Comparison of ENCODE assay signal across 25 cellular contexts in the genomic region with DNA sequence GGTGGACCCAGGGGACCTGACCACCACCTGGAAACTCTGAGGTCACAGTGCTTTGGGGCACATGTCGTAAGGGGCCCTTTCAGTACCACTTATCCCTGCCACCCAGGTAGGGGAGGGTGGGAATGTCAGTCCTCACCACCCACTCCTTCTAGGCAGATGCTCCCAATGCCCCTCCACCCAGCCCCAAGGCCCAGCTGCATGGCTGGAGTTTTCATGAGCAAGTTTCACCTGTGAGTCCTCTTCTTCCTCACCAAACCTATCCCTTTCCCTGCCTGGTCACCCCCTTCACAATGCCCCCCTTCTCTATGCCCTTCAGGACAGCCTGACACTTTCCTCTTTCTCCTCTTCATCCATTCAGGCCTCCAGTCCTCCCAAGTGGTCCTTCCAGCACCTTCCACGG. TPM values are rescaled to one million over a fixed set of nuclear protein-coding genes. Genes with fewer than 3 reads are reported as not detected.
DNase-seq lines count a peak whose midpoint lies in the region; ATAC-seq and TF ChIP-seq lines count a peak whose summit lies in the region.
"Had no signal": no experiment of that assay in that cellular context is flagged by ENCODE, and none has a peak within 500 bp of the region (broad histone marks: within the 10 kb centered on the region; RNA-seq: fewer than 3 reads in every experiment).

No MANE protein-coding gene starts in this region.

- H2AFZ ChIP-seq in PC-3 (ENCODE audit: low read length): no peak overlapping the region

- H3K36me3 Mint-ChIP-seq in Caco-2 (ENCODE audit: insufficient read depth, unreplicated experiment) (peaks cover 52% of the 10 kb centered on the region), osteocyte (ENCODE audit: unreplicated experiment) (no peaks in the 10 kb centered on the region)
- H3K36me3 Mint-ChIP-seq: activated CD8-positive, alpha-beta memory T cell treated with anti-CD3 and anti-CD28 coated beads, Interleukin-2, amount 10 ng/mL, durations not matched to agents 7 days and 5 days; activated naive CD4-positive, alpha-beta T cell treated with anti-CD3 and anti-CD28 coated beads, Interleukin-2, amount 10 ng/mL, durations not matched to agents 7 days and 5 days; memory B cell; stimulated activated effector memory CD8-positive, alpha-beta T cell treated with anti-CD3 and anti-CD28 coated beads, Interleukin-12 subunit alpha, Interleukin-12 subunit beta, amount 100 ng/mL, for 72 hours had no signal

- POLR2A ChIA-PET in Caco-2 (lab: Charles Lee) (no interaction called here), PC-3 (lab: Charles Lee; ENCODE audit: unreplicated experiment) (no interaction called here), A673 (lab: Charles Lee; ENCODE audit: low non-redundant PET) (no interaction called here)

- no peak overlapping the region for H3K4me3 ChIP-seq in Caco-2 (ENCODE audit: low read depth, low read length)
- peak overlapping the region; percentile 13; the same call in 1 of the 2 replicates for H3K4me3 ChIP-seq in PC-3 (ENCODE audit: low read length)
- no peak overlapping the region for H3K4me3 ChIP-seq in esophagus (ENCODE audit: low read depth in 1 of 2, low read length in 2 of 2)
- no peak overlapping the region for H3K4me3 ChIP-seq in A673 (ENCODE audit: low read depth, low read length, poor library complexity, severe bottlenecking)
- H3K4me3 ChIP-seq: BLaER1 treated with 17β-estradiol and CSF1 and Interleukin-3, amounts not matched to agents 10 nM and 100 nM; SK-N-MC; smooth muscle cell had no signal

- peaks cover 5% of the 10 kb centered on the region for H3K36me3 ChIP-seq in Caco-2 (ENCODE audit: control insufficient read depth, insufficient read depth, low read length)
- H3K36me3 ChIP-seq in PC-3 (ENCODE audit: low read depth, low read length): peaks cover 3% of the 10 kb centered on the region; the same call in 1 of the 2 replicates
- no peaks in the 10 kb centered on the region for H3K36me3 ChIP-seq in esophagus (ENCODE audit: control insufficient read depth in 2 of 2, insufficient read depth in 2 of 2, low read length in 1 of 2)
- no peaks in the 10 kb centered on the region for H3K36me3 ChIP-seq in A673 (ENCODE audit: insufficient read depth, low read length, poor library complexity, severe bottlenecking)
- H3K36me3 ChIP-seq: BLaER1 treated with 17β-estradiol and CSF1 and Interleukin-3, amounts not matched to agents 10 nM and 100 nM had no signal

- H3K4me3 Mint-ChIP-seq in Caco-2 (ENCODE audit: unreplicated experiment) (peak overlapping the region; percentile 8), osteocyte (ENCODE audit: unreplicated experiment) (no peak overlapping the region)
- H3K4me3 Mint-ChIP-seq: activated CD8-positive, alpha-beta memory T cell treated with anti-CD3 and anti-CD28 coated beads, Interleukin-2, amount 10 ng/mL, durations not matched to agents 7 days and 5 days; activated naive CD4-positive, alpha-beta T cell treated with anti-CD3 and anti-CD28 coated beads, Interleukin-2, amount 10 ng/mL, durations not matched to agents 7 days and 5 days; activated T-helper 1 cell treated with anti-CD3 and anti-CD28 coated beads, Interleukin-12 subunit alpha, Interleukin-12 subunit beta, Interleukin-2, Interleukin-4 antibody, amounts not matched to agents 30 ng/mL and 10 ng/mL and 1 ng/mL, durations not matched to agents 14 hours and 24 hours and 36 hours; memory B cell; naive B cell; stimulated activated effector memory CD8-positive, alpha-beta T cell treated with anti-CD3 and anti-CD28 coated beads, Interleukin-12 subunit alpha, Interleukin-12 subunit beta, amount 100 ng/mL, for 72 hours; T-helper 17 cell had no signal

- ATAC-seq in PC-3 (no peak), HG03196 (IDR thresholded peaks at IDR 0.05; ENCODE audit: unreplicated experiment) (no peak)
- ATAC-seq: activated CD8-positive, alpha-beta memory T cell treated with anti-CD3 and anti-CD28 coated beads, Interleukin-2, amount 10 ng/mL, durations not matched to agents 7 days and 5 days; stimulated activated effector memory CD8-positive, alpha-beta T cell treated with anti-CD3 and anti-CD28 coated beads, Interleukin-12 subunit alpha, Interleukin-12 subunit beta, amount 100 ng/mL, for 72 hours; T-helper 17 cell had no signal

- peak overlapping the region; percentile 24; the same call in 1 of the 2 replicates for H3K9ac ChIP-seq in PC-3 (ENCODE audit: low read length)
- H3K9ac ChIP-seq: BLaER1 treated with 17β-estradiol and CSF1 and Interleukin-3, amounts not matched to agents 10 nM and 100 nM had no signal

- peak overlapping the region; percentile 77 for H3K27ac Mint-ChIP-seq in Caco-2 (ENCODE audit: unreplicated experiment)
- peak overlapping the region; percentile 64 for H3K27ac Mint-ChIP-seq in osteocyte (ENCODE audit: unreplicated experiment)
- H3K27ac Mint-ChIP-seq: activated CD8-positive, alpha-beta memory T cell treated with anti-CD3 and anti-CD28 coated beads, Interleukin-2, amount 10 ng/mL, durations not matched to agents 7 days and 5 days; activated naive CD4-positive, alpha-beta T cell treated with anti-CD3 and anti-CD28 coated beads, Interleukin-2, amount 10 ng/mL, durations not matched to agents 7 days and 5 days; activated T-helper 1 cell treated with anti-CD3 and anti-CD28 coated beads, Interleukin-12 subunit alpha, Interleukin-12 subunit beta, Interleukin-2, Interleukin-4 antibody, amounts not matched to agents 30 ng/mL and 10 ng/mL and 1 ng/mL, durations not matched to agents 14 hours and 24 hours and 36 hours; memory B cell; naive B cell; stimulated activated effector memory CD8-positive, alpha-beta T cell treated with anti-CD3 and anti-CD28 coated beads, Interleukin-12 subunit alpha, Interleukin-12 subunit beta, amount 100 ng/mL, for 72 hours; T-helper 17 cell had no signal

- intact Hi-C loops in Caco-2 (cut with micrococcal nuclease; ENCODE audit: unreplicated experiment): no loop called here
- intact Hi-C loops in PC-3 (cut with micrococcal nuclease): no loop called here
- intact Hi-C loops in A673 (cut with micrococcal nuclease; ENCODE audit: unreplicated experiment): no loop called here

- H3K27ac ChIP-seq in PC-3 (ENCODE audit: low read length) (peak overlapping the region; percentile 81), esophagus (ENCODE audit: low read depth in 2 of 2, low read length in 1 of 2) (peak overlapping the region; percentile 0 to 2), A673 (ENCODE audit: low read depth, low read length, poor library complexity, severe bottlenecking) (no peak overlapping the region)
- H3K27ac ChIP-seq: BLaER1 treated with 17β-estradiol and CSF1 and Interleukin-3, amounts not matched to agents 10 nM and 100 nM; RWPE1; SK-N-MC had no signal

- peaks cover 82% of the 10 kb centered on the region for H3K79me2 ChIP-seq in PC-3 (ENCODE audit: low read length)

- peak overlapping the region; percentile 66 for H3K4me2 ChIP-seq in PC-3 (ENCODE audit: low read length)
- H3K4me2 ChIP-seq: BLaER1 treated with 17β-estradiol and CSF1 and Interleukin-3, amounts not matched to agents 10 nM and 100 nM; smooth muscle cell had no signal

- BruUV-seq in Caco-2 (replicated peaks; lab: Mats Ljungman, UMichigan) (no TSS peak), PC-3 (replicated peaks; lab: Mats Ljungman, UMichigan) (no TSS peak), A673 (replicated peaks; lab: Mats Ljungman, UMichigan) (no TSS peak)

- peaks cover 42% of the 10 kb centered on the region for H3K4me1 Mint-ChIP-seq in Caco-2 (ENCODE audit: low read depth, unreplicated experiment)
- H3K4me1 Mint-ChIP-seq in osteocyte (ENCODE audit: unreplicated experiment): peaks cover 12% of the 10 kb centered on the region
- H3K4me1 Mint-ChIP-seq: activated CD8-positive, alpha-beta memory T cell treated with anti-CD3 and anti-CD28 coated beads, Interleukin-2, amount 10 ng/mL, durations not matched to agents 7 days and 5 days; activated naive CD4-positive, alpha-beta T cell treated with anti-CD3 and anti-CD28 coated beads, Interleukin-2, amount 10 ng/mL, durations not matched to agents 7 days and 5 days; memory B cell; naive B cell; stimulated activated effector memory CD8-positive, alpha-beta T cell treated with anti-CD3 and anti-CD28 coated beads, Interleukin-12 subunit alpha, Interleukin-12 subunit beta, amount 100 ng/mL, for 72 hours had no signal

- TF ChIP-seq CTCF in Caco-2 (IDR thresholded peaks at IDR 0.05; ENCODE audit: insufficient read depth in 1 of 2, low read depth in 1 of 2, low read length in 1 of 2, severe bottlenecking in 1 of 2, unreplicated experiment in 1 of 2): no peak
- TF ChIP-seq CTCF in PC-3 (conservative IDR thresholded peaks at IDR 0.05; ENCODE audit: low read depth, low read length): no peak
- no peak for TF ChIP-seq CTCF in osteocyte (IDR thresholded peaks at IDR 0.05)
- no peak for TF ChIP-seq CTCF in A673 (conservative IDR thresholded peaks at IDR 0.05; ENCODE audit: low read depth, low read length)

- 43 to 61% methylated on average over 2 of the region's 2 CpGs for whole genome bisulfite sequencing in esophagus, 2 donors

- H4K20me1 ChIP-seq in PC-3 (ENCODE audit: low read length): no peaks in the 10 kb centered on the region
- H4K20me1 ChIP-seq: BLaER1 treated with 17β-estradiol and CSF1 and Interleukin-3, amounts not matched to agents 10 nM and 100 nM had no signal

- H3K27me3 ChIP-seq in Caco-2 (replicated peaks; ENCODE audit: control insufficient read depth, insufficient read depth, low read length) (no peaks in the 10 kb centered on the region), PC-3 (ENCODE audit: low read length) (no peaks in the 10 kb centered on the region), esophagus (ENCODE audit: control insufficient read depth in 1 of 2, insufficient read depth in 2 of 2, low read length in 2 of 2) (no peaks in the 10 kb centered on the region), A673 (replicated peaks; ENCODE audit: insufficient read depth, low read depth, low read length, poor library complexity) (peaks cover 3% of the 10 kb centered on the region)
- H3K27me3 ChIP-seq: BLaER1 treated with 17β-estradiol and CSF1 and Interleukin-3, amounts not matched to agents 10 nM and 100 nM had no signal

- no peak for DNase-seq in Caco-2
- DNase-seq in PC-3: no peak
- no peak for DNase-seq in osteocyte (ENCODE audit: extremely low spot score, unreplicated experiment)
- no peak for DNase-seq in middle frontal gyrus (ENCODE audit: extremely low spot score, low spot score)
- DNase-seq in NCI-H510A (lab: John Stamatoyannopoulos, UW): no peak
- DNase-seq in A673 (ENCODE audit: low spot score): no peak
- DNase-seq: activated CD4-positive, alpha-beta T cell treated with anti-CD3 and anti-CD28 coated beads for 48 hours; activated CD8-positive, alpha-beta memory T cell treated with anti-CD3 and anti-CD28 coated beads, Interleukin-2, amount 10 ng/mL, durations not matched to agents 7 days and 5 days; activated naive CD4-positive, alpha-beta T cell treated with anti-CD3 and anti-CD28 coated beads, Interleukin-2, amount 10 ng/mL, durations not matched to agents 7 days and 5 days; caudate nucleus; KBM-7; left colon; naive B cell; NCI-H1694 treated with DMSO at 0.1 percent for 48 hours; NCI-H526 treated with DMSO at 0.1 percent for 48 hours; T-helper 17 cell had no signal

- H3K9me3 ChIP-seq in Caco-2: peaks cover 11% of the 10 kb centered on the region; the same call in 1 of the 2 replicates
- H3K9me3 ChIP-seq in PC-3 (ENCODE audit: low read length): no peaks in the 10 kb centered on the region; the same call in 1 of the 2 replicates
- no peaks in the 10 kb centered on the region for H3K9me3 ChIP-seq in esophagus (ENCODE audit: control insufficient read depth in 2 of 2, insufficient read depth in 1 of 2, low read depth in 1 of 2, low read length in 1 of 2)
- no peaks in the 10 kb centered on the region for H3K9me3 ChIP-seq in A673 (ENCODE audit: low read depth, low read length, poor library complexity, severe bottlenecking)

- H3K4me1 ChIP-seq in Caco-2 (peaks cover 30% of the 10 kb centered on the region), PC-3 (ENCODE audit: insufficient read depth, low read length) (peaks cover 35% of the 10 kb centered on the region), esophagus (ENCODE audit: control insufficient read depth in 2 of 2, insufficient read depth in 2 of 2, low read length in 1 of 2) (peaks cover 4 to 10% of the 10 kb centered on the region in 2 donors), A673 (ENCODE audit: insufficient read depth, low read length, poor library complexity, severe bottlenecking) (no peaks in the 10 kb centered on the region)
- H3K4me1 ChIP-seq: BLaER1 treated with 17β-estradiol and CSF1 and Interleukin-3, amounts not matched to agents 10 nM and 100 nM had no signal

- CTCF ChIA-PET in Caco-2 (lab: Charles Lee): interaction anchor here (0.7 kb wide), 1 partner anchor 35 kb away, joined by 5 read pairs; no protein-coding TSS in a partner anchor
- CTCF ChIA-PET in PC-3 (lab: Charles Lee): no interaction called here
- CTCF ChIA-PET in A673 (lab: Charles Lee): no interaction called here

- H3K9me3 Mint-ChIP-seq in Caco-2 (ENCODE audit: unreplicated experiment) (peaks cover 26% of the 10 kb centered on the region), osteocyte (ENCODE audit: unreplicated experiment) (peaks cover 12% of the 10 kb centered on the region)
- H3K9me3 Mint-ChIP-seq: stimulated activated effector memory CD8-positive, alpha-beta T cell treated with anti-CD3 and anti-CD28 coated beads, Interleukin-12 subunit alpha, Interleukin-12 subunit beta, amount 100 ng/mL, for 72 hours had no signal

- no peaks in the 10 kb centered on the region for H3K27me3 Mint-ChIP-seq in Caco-2 (ENCODE audit: insufficient read depth, unreplicated experiment)
- H3K27me3 Mint-ChIP-seq in osteocyte (ENCODE audit: unreplicated experiment): peaks cover 4% of the 10 kb centered on the region

- peaks cover 6% of the 10 kb centered on the region for H3F3A ChIP-seq in PC-3 (ENCODE audit: low read length, unreplicated experiment)

- H3K9me2 ChIP-seq in PC-3 (replicated peaks; ENCODE audit: low read length): no peaks in the 10 kb centered on the region

RNA-seq across cellular contexts. Expression of a gene that starts 9.8 kb away (rescaled TPM):
- total RNA-seq in Caco-2 (2022) (79.4 and 87.5 TPM in 2 replicates), PC-3 (2014; rRNA removed) (9.6 and 14.2 TPM in 2 replicates), osteocyte (8.2 and 11.0 TPM in 2 replicates), A673 (2021) (2.7 and 3.7 TPM in 2 replicates)
- polyA plus RNA-seq in esophagus: 1 to 10 TPM; 3.7 to 7.3 TPM
